In genomic region chr9:86924206-86924605, GRCh38 we compare ENCODE assay signal across 17 cellular contexts. TPM values are rescaled to one million over a fixed set of nuclear protein-coding genes. Genes with fewer than 3 reads are reported as not detected.
"Had no signal": no experiment of that assay in that cellular context is flagged by ENCODE, and none has a peak within 500 bp of the region (broad histone marks: within the 10 kb centered on the region; RNA-seq: fewer than 3 reads in every experiment).

No MANE protein-coding gene starts in this region.

- H3K36me3 Mint-ChIP-seq: stimulated activated naive B cell treated with anti-CD40 and anti-IgM and Interleukin-4, amounts not matched to agents 10 μg/mL and 1 μg/mL and 100 μg/mL, for 72 hours had no signal

- H3K27me3 ChIP-seq: upper lobe of left lung had no signal

- H3K4me3 ChIP-seq: lower lobe of right lung, thoracic aorta, upper lobe of left lung had no signal

- DNase-seq: activated CD4-positive, alpha-beta T cell treated with anti-CD3 and anti-CD28 coated beads, Interleukin-2, amount 10 ng/mL, durations not matched to agents 24 days and 14 days; activated CD8-positive, alpha-beta T cell treated with anti-CD3 and anti-CD28 coated beads, Interleukin-2, amount 10 ng/mL, durations not matched to agents 7 days and 5 days; activated naive CD4-positive, alpha-beta T cell treated with Interleukin-2 at 50 U/mL for 16 hours; activated T-cell treated with anti-CD3 and anti-CD28 coated beads, Interleukin-2, amount 50 U/mL, for 24 hours; aorta; cortex of kidney; left cardiac atrium; lower lobe of right lung; occipital lobe; stimulated activated naive B cell treated with anti-CD40 and anti-IgM and Interleukin-4, amounts not matched to agents 10 μg/mL and 1 μg/mL and 100 μg/mL, for 72 hours; T1000; upper lobe of left lung had no signal

- H3K27ac Mint-ChIP-seq: activated CD4-positive, alpha-beta T cell treated with anti-CD3 and anti-CD28 coated beads, Interleukin-2, amount 10 ng/mL, durations not matched to agents 24 days and 14 days; activated CD8-positive, alpha-beta T cell treated with anti-CD3 and anti-CD28 coated beads, Interleukin-2, amount 10 ng/mL, durations not matched to agents 7 days and 5 days; activated T-cell treated with anti-CD3 and anti-CD28 coated beads, Interleukin-2, amount 50 U/mL, for 24 hours; activated T-helper 2 cell treated with anti-CD3 and anti-CD28 coated beads, Interferon-gamma antibody, Interleukin-2, Interleukin-4, amounts not matched to agents 10 μg/mL and 5 μg/mL and 100 μg/mL, durations not matched to agents 14 hours and 24 hours and 36 hours; stimulated activated naive B cell treated with anti-CD40 and anti-IgM and Interleukin-4, amounts not matched to agents 10 μg/mL and 1 μg/mL and 100 μg/mL, for 72 hours had no signal

- H3K36me3 ChIP-seq: lower lobe of right lung, thoracic aorta, upper lobe of left lung had no signal

- H3K4me1 ChIP-seq: lower lobe of right lung, upper lobe of left lung had no signal

- H3K9me3 Mint-ChIP-seq: activated CD4-positive, alpha-beta T cell treated with anti-CD3 and anti-CD28 coated beads, Interleukin-2, amount 10 ng/mL, durations not matched to agents 24 days and 14 days; activated T-cell treated with anti-CD3 and anti-CD28 coated beads, Interleukin-2, amount 50 U/mL, for 24 hours; activated T-helper 2 cell treated with anti-CD3 and anti-CD28 coated beads, Interferon-gamma antibody, Interleukin-2, Interleukin-4, amounts not matched to agents 10 μg/mL and 5 μg/mL and 100 μg/mL, durations not matched to agents 14 hours and 24 hours and 36 hours; stimulated activated naive B cell treated with anti-CD40 and anti-IgM and Interleukin-4, amounts not matched to agents 10 μg/mL and 1 μg/mL and 100 μg/mL, for 72 hours had no signal

- H3K9me3 ChIP-seq: lower lobe of right lung, thoracic aorta, upper lobe of left lung had no signal

- H3K4me1 Mint-ChIP-seq: activated CD4-positive, alpha-beta T cell treated with anti-CD3 and anti-CD28 coated beads, Interleukin-2, amount 10 ng/mL, durations not matched to agents 24 days and 14 days; stimulated activated naive B cell treated with anti-CD40 and anti-IgM and Interleukin-4, amounts not matched to agents 10 μg/mL and 1 μg/mL and 100 μg/mL, for 72 hours had no signal

- ATAC-seq: activated CD8-positive, alpha-beta T cell treated with anti-CD3 and anti-CD28 coated beads, Interleukin-2, amount 10 ng/mL, durations not matched to agents 7 days and 5 days; esophagus mucosa; left cardiac atrium; lower lobe of right lung; stimulated activated naive B cell treated with anti-CD40 and anti-IgM and Interleukin-4, amounts not matched to agents 10 μg/mL and 1 μg/mL and 100 μg/mL, for 72 hours had no signal

- H3K27ac ChIP-seq: lower lobe of right lung, thoracic aorta, upper lobe of left lung had no signal

- H3K4me3 Mint-ChIP-seq: activated CD4-positive, alpha-beta T cell treated with anti-CD3 and anti-CD28 coated beads, Interleukin-2, amount 10 ng/mL, durations not matched to agents 24 days and 14 days; activated CD8-positive, alpha-beta T cell treated with anti-CD3 and anti-CD28 coated beads, Interleukin-2, amount 10 ng/mL, durations not matched to agents 7 days and 5 days; activated T-cell treated with anti-CD3 and anti-CD28 coated beads, Interleukin-2, amount 50 U/mL, for 24 hours; nephron; stimulated activated naive B cell treated with anti-CD40 and anti-IgM and Interleukin-4, amounts not matched to agents 10 μg/mL and 1 μg/mL and 100 μg/mL, for 72 hours had no signal

RNA-seq across cellular contexts. Expression of gene GAS1, which starts 23.1 kb away (rescaled TPM):
- total RNA-seq: T-helper 1 cell treated with Interleukin-12 subunit alpha and Interleukin-12 subunit beta and Interleukin-4 antibody, amounts not matched to agents 30 ng/mL and 1 ng/mL, for 36 hours had no signal
